1 cellular context compared by ENCODE assay signal in the genomic region with DNA sequence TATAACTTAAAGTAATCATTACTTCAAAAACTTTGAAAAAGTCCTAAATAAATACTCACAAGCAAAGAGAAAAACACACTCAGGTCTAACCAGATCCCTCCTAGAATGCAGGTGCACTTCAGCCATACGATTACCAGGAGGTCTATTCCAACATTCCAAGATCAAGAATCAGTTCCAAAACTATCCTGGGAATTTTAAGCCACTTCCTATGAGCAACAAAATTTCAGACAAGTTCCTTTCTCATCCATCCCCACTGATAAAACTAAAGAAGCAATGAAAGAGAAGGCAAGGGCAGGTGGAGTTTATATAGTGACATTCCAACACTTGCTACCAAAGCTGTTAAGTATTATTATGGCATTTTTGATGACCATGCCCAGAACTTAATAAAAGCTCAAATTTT.
TF ChIP-seq lines count a peak whose summit lies in the region.

No MANE protein-coding gene starts in this region.

TF ChIP-seq in endothelial cell of umbilical vein, 7 proteins besides CTCF, POLR2A, EP300 and RAD21 (continued from another document):
- TF ChIP-seq GATA2 (IDR thresholded peaks at IDR 0.05; ENCODE audit: insufficient read depth, insufficient read length, low read depth, low read length) = no peak
- TF ChIP-seq POLR2AphosphoS5 (IDR thresholded peaks at IDR 0.05; ENCODE audit: insufficient read depth, low read depth, low read length) = no peak
- TF ChIP-seq EZH2 (IDR thresholded peaks at IDR 0.05; ENCODE audit: borderline replicate concordance, low read depth, low read length, severe bottlenecking) = no peak
- TF ChIP-seq MYC (IDR thresholded peaks at IDR 0.05; ENCODE audit: low read depth, low read length) = no peak
TF ChIP-seq in endothelial cell of umbilical vein: peak in this region for 0.
